ENCODE assay signal across 8 cellular contexts in the genomic region with DNA sequence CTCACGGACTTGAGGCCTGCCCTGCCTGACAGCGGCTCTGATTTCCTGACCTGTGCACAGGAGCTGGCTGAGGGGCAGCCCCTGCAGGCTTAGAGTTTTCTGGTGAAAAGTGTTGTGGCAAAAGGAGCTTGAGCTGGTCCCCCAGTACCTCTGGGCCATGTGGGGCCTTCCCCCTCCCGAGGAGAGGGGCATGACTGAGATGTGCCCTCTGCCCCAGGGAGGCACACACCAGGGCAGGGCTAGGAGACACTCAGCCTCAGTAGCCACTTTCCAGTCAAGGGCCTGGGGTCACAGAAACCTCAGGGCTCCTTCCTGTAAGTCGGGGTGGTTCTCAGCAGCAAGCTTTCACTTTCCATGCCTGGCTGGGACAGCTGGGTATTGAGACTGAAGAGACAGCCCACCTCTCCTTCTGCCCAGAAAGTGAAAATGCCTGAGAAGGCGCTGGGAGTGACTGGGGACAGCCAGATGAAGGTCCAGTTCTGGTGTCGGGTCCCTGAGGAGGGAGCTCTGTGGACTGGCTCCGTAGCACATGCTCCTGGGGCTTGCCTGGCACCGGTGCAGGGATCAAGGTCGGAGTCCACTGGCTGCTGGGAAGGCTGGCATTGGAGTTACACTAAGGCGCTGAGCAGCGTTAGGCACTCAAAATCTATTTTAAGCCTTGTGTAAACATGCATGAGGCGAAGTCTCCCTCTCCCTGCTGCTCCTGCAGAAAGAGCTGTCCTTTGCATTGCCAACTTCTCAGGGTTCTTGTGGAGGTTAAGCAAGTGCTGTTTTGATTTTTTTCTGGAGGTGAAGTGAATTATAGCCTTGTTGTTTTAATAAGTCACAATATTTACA.
DNase-seq lines count a peak whose midpoint lies in the region; ATAC-seq, FAIRE-seq and TF ChIP-seq lines count a peak whose summit lies in the region.

No MANE protein-coding gene starts in this region.

- no peak for TF ChIP-seq RAD21 in SK-N-SH (IDR thresholded peaks at IDR 0.05; ENCODE audit: low read length)

- no peaks in the 10 kb centered on the region for H4K20me1 ChIP-seq in SK-N-SH (ENCODE audit: insufficient read depth)

- POLR2A ChIA-PET in SK-N-SH (lab: Yijun Ruan, JAX), result interaction anchor here (0.8 to 1.4 kb wide), 2 partner anchors 8 to 324 kb away, joined by 3 to 5 read pairs; no protein-coding TSS in a partner anchor

- no peak for TF ChIP-seq EP300 in SK-N-SH (IDR thresholded peaks at IDR 0.05; ENCODE audit: borderline replicate concordance in 1 of 2, low read depth in 1 of 2, low read length in 1 of 2)

- CTCF ChIA-PET in SK-N-SH (lab: Yijun Ruan, JAX), result interaction anchor here (1.0 to 3.4 kb wide), 2 partner anchors 102 to 396 kb away, joined by 3 to 16 read pairs; no protein-coding TSS in a partner anchor

- H3K9me3 ChIP-seq in SK-N-SH, result no peaks in the 10 kb centered on the region
- no peaks in the 10 kb centered on the region for H3K9me3 ChIP-seq in prostate gland

- H3K36me3 ChIP-seq in SK-N-SH (replicated peaks in 1 of 2; ENCODE audit: control insufficient read depth in 1 of 2, insufficient read depth in 2 of 2, low read length in 1 of 2), result no peaks in the 10 kb centered on the region
- no peaks in the 10 kb centered on the region for H3K36me3 ChIP-seq in prostate gland

- TF ChIP-seq CTCF in SK-N-SH (IDR thresholded peaks at IDR 0.05), result no peak
- no peak for TF ChIP-seq CTCF in fibroblast of the aortic adventitia (IDR thresholded peaks at IDR 0.05; ENCODE audit: insufficient read depth, low read length)
- TF ChIP-seq CTCF in prostate gland (IDR thresholded peaks at IDR 0.05), result no peak

- intact Hi-C loops in prostate gland (cut with DNase I), result loop anchor here (5.0 kb wide), 1 partner anchor 377 kb away; no protein-coding TSS in a partner anchor

- H2AFZ ChIP-seq in SK-N-SH (ENCODE audit: low read depth), result no peak overlapping the region

- no peak overlapping the region for H3K9ac ChIP-seq in SK-N-SH

- peak overlapping the region; percentile 54 for H3K4me2 ChIP-seq in SK-N-SH

- no peak; the same call in 1 of the 3 replicates for ATAC-seq in SK-N-SH treated with all-trans-retinoic acid at 6 μM for 48 hours
- peak; percentile 92 for ATAC-seq in HG03095 (IDR thresholded peaks at IDR 0.05; ENCODE audit: unreplicated experiment)

- no peak overlapping the region for H3K27ac ChIP-seq in SK-N-SH (ENCODE audit: low read depth in 2 of 2, low read length in 1 of 2)
- peak overlapping the region; percentile 85 to 87 for H3K27ac ChIP-seq in prostate gland

- H3K4me3 ChIP-seq in SK-N-SH (ENCODE audit: low read depth in 2 of 2, low read length in 1 of 2), result no peak overlapping the region
- peak overlapping the region; percentile 42 for H3K4me3 ChIP-seq in fibroblast of the aortic adventitia (ENCODE audit: low read depth, low read length)
- H3K4me3 ChIP-seq in prostate gland, result no peak overlapping the region

- no peaks in the 10 kb centered on the region for H3K9me2 ChIP-seq in SK-N-SH

- H3K4me1 ChIP-seq in SK-N-SH (ENCODE audit: control insufficient read depth in 1 of 2, insufficient read depth in 2 of 2, low read depth in 1 of 2, low read length in 1 of 2), result peaks cover 0 to 29% of the 10 kb centered on the region in 2 experiments; a peak in 2 of 4 replicates
- peaks cover 24% of the 10 kb centered on the region for H3K4me1 ChIP-seq in prostate gland (replicated peaks)

- no peaks in the 10 kb centered on the region for H3K27me3 ChIP-seq in SK-N-SH (ENCODE audit: insufficient read depth)
- H3K27me3 ChIP-seq in prostate gland (replicated peaks; ENCODE audit: insufficient read depth), result no peaks in the 10 kb centered on the region

- no peaks in the 10 kb centered on the region for H3K79me2 ChIP-seq in SK-N-SH (ENCODE audit: insufficient read depth)

- TF ChIP-seq POLR2A in prostate gland (IDR thresholded peaks at IDR 0.05), result no peak

- FAIRE-seq in urothelium cell line (lab: Jason Lieb, UNC), result no peak

- no peaks in the 10 kb centered on the region for H3F3A ChIP-seq in SK-N-SH (replicated peaks; ENCODE audit: insufficient read depth)

- WGBS in SK-N-SH (ENCODE audit: low lambda C conversion rate), result 24% methylated on average over 3 of the region's 12 CpGs
- 11% methylated on average over 12 of the region's 12 CpGs for whole genome bisulfite sequencing in prostate gland

- DNase-seq in SK-N-SH (peak; percentile 23), NCI-H446 treated with DMSO at 0.1 percent for 48 hours (lab: John Stamatoyannopoulos, UW) (peak; percentile 53), fibroblast of the aortic adventitia (ENCODE audit: low read depth) (peak; percentile 47), prostate gland (ENCODE audit: low spot score) (peak; percentile 80), urothelium cell line (ENCODE audit: low spot score) (peak; percentile 51)
- peak; percentile 71 to 75 for DNase-seq in activated T-cell treated with anti-CD3 and anti-CD28 coated beads, Interleukin-2, amount 50 U/mL, for 48 hours

TF ChIP-seq in SK-N-SH, 30 proteins besides CTCF, POLR2A, EP300 and RAD21 (continues in another document):
- TF ChIP-seq MXI1 (IDR thresholded peaks at IDR 0.05; ENCODE audit: low read depth, low read length) (no peak), TAF1 (IDR thresholded peaks at IDR 0.05; ENCODE audit: borderline replicate concordance, low read depth, low read length) (no peak), NFIC (IDR thresholded peaks at IDR 0.05; ENCODE audit: borderline replicate concordance) (no peak), FOXM1 (IDR thresholded peaks at IDR 0.05; ENCODE audit: low read depth) (no peak), POLR2AphosphoS5 (IDR thresholded peaks at IDR 0.05; ENCODE audit: low read depth, low read length) (no peak), GATA2 (CRISPR knock-in tag; IDR thresholded peaks at IDR 0.05) (no peak), ELF1 (IDR thresholded peaks at IDR 0.05) (no peak), YY1 (IDR thresholded peaks at IDR 0.05; ENCODE audit: low read depth) (no peak), RXRA (IDR thresholded peaks at IDR 0.05; ENCODE audit: borderline replicate concordance, low read depth) (no peak), IRF3 (IDR thresholded peaks at IDR 0.05; ENCODE audit: low read depth, low read length) (no peak), RFX5 (IDR thresholded peaks at IDR 0.05; ENCODE audit: low read length) (no peak), NRF1 (IDR thresholded peaks at IDR 0.05; ENCODE audit: low read depth, low read length) (no peak), PBX3 (IDR thresholded peaks at IDR 0.05) (no peak), FOXJ3 (CRISPR knock-in tag; IDR thresholded peaks at IDR 0.05) (no peak)

TF ChIP-seq in SK-N-SH treated with all-trans-retinoic acid at 6 μM for 48 hours, 23 proteins besides CTCF, POLR2A, EP300 and RAD21:
- no peak for TF ChIP-seq ESRRG (CRISPR knock-in tag; IDR thresholded peaks at IDR 0.05)
- no peak for TF ChIP-seq PATZ1 (CRISPR knock-in tag; IDR thresholded peaks at IDR 0.05; ENCODE audit: borderline replicate concordance)
- TF ChIP-seq ZFP30 (CRISPR knock-in tag; IDR thresholded peaks at IDR 0.05), result no peak
- no peak for TF ChIP-seq ZC3H10 (CRISPR knock-in tag; IDR thresholded peaks at IDR 0.05)
- no peak for TF ChIP-seq TOX (CRISPR knock-in tag; IDR thresholded peaks at IDR 0.05; ENCODE audit: borderline replicate concordance)
- TF ChIP-seq, protein P1, sequence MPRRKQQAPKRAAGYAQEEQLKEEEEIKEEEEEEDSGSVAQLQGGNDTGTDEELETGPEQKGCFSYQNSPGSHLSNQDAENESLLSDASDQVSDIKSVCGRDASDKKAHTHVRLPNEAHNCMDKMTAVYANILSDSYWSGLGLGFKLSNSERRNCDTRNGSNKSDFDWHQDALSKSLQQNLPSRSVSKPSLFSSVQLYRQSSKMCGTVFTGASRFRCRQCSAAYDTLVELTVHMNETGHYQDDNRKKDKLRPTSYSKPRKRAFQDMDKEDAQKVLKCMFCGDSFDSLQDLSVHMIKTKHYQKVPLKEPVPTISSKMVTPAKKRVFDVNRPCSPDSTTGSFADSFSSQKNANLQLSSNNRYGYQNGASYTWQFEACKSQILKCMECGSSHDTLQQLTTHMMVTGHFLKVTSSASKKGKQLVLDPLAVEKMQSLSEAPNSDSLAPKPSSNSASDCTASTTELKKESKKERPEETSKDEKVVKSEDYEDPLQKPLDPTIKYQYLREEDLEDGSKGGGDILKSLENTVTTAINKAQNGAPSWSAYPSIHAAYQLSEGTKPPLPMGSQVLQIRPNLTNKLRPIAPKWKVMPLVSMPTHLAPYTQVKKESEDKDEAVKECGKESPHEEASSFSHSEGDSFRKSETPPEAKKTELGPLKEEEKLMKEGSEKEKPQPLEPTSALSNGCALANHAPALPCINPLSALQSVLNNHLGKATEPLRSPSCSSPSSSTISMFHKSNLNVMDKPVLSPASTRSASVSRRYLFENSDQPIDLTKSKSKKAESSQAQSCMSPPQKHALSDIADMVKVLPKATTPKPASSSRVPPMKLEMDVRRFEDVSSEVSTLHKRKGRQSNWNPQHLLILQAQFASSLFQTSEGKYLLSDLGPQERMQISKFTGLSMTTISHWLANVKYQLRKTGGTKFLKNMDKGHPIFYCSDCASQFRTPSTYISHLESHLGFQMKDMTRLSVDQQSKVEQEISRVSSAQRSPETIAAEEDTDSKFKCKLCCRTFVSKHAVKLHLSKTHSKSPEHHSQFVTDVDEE (CRISPR knock-in tag; IDR thresholded peaks at IDR 0.05), result no peak

Comparison
In these comparisons a context has a peak if more than half of its experiments do, and no peak if none do; other contexts are left out.
1. DNase-seq: peak in every context shown above with its lines; median percentile 80 in prostate gland; 73 in activated T-cell treated with anti-CD3 and anti-CD28 coated beads, Interleukin-2, amount 50 U/mL, for 48 hours; 53 in NCI-H446 treated with DMSO at 0.1 percent for 48 hours; 51 in urothelium cell line; 47 in fibroblast of the aortic adventitia; 23 in SK-N-SH.
2. H3K27ac ChIP-seq: peak in prostate gland (2 of 2); none in SK-N-SH (0 of 2).